ENCODE assay signal across 1 cellular context in the genomic region with DNA sequence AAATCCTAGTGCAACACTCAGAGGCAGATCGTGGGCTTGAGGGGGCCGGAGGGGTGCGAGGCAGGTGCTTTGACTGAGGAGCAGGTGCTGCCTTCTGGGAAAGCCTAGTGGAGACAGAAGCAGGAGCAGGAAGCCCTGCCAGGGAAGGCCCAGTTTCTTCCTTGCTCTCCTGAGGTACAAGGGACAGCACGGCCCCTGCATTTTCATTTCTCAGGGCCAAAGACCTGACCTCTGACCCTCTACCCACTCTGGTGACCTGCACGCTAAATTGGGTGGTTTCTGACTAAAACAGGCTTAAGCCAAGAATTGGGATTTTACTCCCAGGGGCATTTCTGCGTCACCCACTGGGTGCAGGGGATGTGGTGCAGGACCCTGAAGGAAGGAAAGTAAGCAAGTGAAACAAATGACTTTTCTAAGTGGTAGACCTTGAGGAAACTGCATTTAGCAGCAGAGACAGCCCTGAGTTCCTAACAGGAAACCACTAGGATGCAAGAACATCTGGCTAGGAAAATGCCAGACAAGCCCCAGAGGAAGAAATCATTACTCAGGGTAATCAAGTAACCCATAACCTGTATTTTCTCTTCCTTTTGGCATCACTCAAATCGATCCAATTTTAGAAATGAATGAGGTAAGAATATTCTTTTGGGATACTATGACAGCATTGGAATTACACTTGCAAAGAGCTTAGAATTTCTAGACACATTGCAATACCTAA.
TF ChIP-seq lines count a peak whose summit lies in the region.

No MANE protein-coding gene starts in this region.

TF ChIP-seq in GM23338, 12 proteins besides CTCF, POLR2A, EP300 and RAD21 (continued from another document):
- TF ChIP-seq, protein P1, sequence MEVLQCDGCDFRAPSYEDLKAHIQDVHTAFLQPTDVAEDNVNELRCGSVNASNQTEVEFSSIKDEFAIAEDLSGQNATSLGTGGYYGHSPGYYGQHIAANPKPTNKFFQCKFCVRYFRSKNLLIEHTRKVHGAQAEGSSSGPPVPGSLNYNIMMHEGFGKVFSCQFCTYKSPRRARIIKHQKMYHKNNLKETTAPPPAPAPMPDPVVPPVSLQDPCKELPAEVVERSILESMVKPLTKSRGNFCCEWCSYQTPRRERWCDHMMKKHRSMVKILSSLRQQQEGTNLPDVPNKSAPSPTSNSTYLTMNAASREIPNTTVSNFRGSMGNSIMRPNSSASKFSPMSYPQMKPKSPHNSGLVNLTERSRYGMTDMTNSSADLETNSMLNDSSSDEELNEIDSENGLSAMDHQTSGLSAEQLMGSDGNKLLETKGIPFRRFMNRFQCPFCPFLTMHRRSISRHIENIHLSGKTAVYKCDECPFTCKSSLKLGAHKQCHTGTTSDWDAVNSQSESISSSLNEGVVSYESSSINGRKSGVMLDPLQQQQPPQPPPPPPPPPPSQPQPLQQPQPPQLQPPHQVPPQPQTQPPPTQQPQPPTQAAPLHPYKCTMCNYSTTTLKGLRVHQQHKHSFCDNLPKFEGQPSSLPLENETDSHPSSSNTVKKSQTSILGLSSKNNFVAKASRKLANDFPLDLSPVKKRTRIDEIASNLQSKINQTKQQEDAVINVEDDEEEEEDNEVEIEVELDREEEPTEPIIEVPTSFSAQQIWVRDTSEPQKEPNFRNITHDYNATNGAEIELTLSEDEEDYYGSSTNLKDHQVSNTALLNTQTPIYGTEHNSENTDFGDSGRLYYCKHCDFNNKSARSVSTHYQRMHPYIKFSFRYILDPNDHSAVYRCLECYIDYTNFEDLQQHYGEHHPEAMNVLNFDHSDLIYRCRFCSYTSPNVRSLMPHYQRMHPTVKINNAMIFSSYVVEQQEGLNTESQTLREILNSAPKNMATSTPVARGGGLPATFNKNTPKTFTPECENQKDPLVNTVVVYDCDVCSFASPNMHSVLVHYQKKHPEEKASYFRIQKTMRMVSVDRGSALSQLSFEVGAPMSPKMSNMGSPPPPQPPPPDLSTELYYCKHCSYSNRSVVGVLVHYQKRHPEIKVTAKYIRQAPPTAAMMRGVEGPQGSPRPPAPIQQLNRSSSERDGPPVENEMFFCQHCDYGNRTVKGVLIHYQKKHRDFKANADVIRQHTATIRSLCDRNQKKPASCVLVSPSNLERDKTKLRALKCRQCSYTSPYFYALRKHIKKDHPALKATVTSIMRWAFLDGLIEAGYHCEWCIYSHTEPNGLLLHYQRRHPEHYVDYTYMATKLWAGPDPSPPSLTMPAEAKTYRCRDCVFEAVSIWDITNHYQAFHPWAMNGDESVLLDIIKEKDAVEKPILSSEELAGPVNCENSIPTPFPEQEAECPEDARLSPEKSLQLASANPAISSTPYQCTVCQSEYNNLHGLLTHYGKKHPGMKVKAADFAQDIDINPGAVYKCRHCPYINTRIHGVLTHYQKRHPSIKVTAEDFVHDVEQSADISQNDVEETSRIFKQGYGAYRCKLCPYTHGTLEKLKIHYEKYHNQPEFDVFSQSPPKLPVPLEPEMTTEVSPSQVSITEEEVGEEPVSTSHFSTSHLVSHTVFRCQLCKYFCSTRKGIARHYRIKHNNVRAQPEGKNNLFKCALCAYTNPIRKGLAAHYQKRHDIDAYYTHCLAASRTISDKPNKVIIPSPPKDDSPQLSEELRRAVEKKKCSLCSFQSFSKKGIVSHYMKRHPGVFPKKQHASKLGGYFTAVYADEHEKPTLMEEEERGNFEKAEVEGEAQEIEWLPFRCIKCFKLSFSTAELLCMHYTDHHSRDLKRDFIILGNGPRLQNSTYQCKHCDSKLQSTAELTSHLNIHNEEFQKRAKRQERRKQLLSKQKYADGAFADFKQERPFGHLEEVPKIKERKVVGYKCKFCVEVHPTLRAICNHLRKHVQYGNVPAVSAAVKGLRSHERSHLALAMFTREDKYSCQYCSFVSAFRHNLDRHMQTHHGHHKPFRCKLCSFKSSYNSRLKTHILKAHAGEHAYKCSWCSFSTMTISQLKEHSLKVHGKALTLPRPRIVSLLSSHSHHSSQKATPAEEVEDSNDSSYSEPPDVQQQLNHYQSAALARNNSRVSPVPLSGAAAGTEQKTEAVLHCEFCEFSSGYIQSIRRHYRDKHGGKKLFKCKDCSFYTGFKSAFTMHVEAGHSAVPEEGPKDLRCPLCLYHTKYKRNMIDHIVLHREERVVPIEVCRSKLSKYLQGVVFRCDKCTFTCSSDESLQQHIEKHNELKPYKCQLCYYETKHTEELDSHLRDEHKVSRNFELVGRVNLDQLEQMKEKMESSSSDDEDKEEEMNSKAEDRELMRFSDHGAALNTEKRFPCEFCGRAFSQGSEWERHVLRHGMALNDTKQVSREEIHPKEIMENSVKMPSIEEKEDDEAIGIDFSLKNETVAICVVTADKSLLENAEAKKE (CRISPR knock-in tag; IDR thresholded peaks at IDR 0.05): no peak
- TF ChIP-seq EZH2 (IDR thresholded peaks at IDR 0.05; ENCODE audit: low read depth, unreplicated experiment): no peak
- TF ChIP-seq ZNF114 (CRISPR knock-in tag; IDR thresholded peaks at IDR 0.05): no peak
- no peak for TF ChIP-seq NANOG (IDR thresholded peaks at IDR 0.05; ENCODE audit: borderline replicate concordance)
- no peak for TF ChIP-seq JUNB (IDR thresholded peaks at IDR 0.05; ENCODE audit: unreplicated experiment)
- TF ChIP-seq POLR2AphosphoS5 (IDR thresholded peaks at IDR 0.05; ENCODE audit: low read depth): no peak
- TF ChIP-seq EZH2phosphoT487 (IDR thresholded peaks at IDR 0.05; ENCODE audit: unreplicated experiment): no peak
- no peak for TF ChIP-seq CREB1 (CRISPR knock-in tag; IDR thresholded peaks at IDR 0.05; ENCODE audit: low read depth)
